1 cellular context compared by ENCODE assay signal in genomic region chr19:39014037-39014436, GRCh38.
TF ChIP-seq lines count a peak whose summit lies in the region.

No MANE protein-coding gene starts in this region.

TF ChIP-seq in A549, 52 proteins besides CTCF, POLR2A, EP300 and RAD21 (continued from another document):
- TF ChIP-seq PBX3 (IDR thresholded peaks at IDR 0.05), result no peak
TF ChIP-seq in A549: peak in this region for 0.
